ENCODE assay signal across 17 cellular contexts in the genomic region with DNA sequence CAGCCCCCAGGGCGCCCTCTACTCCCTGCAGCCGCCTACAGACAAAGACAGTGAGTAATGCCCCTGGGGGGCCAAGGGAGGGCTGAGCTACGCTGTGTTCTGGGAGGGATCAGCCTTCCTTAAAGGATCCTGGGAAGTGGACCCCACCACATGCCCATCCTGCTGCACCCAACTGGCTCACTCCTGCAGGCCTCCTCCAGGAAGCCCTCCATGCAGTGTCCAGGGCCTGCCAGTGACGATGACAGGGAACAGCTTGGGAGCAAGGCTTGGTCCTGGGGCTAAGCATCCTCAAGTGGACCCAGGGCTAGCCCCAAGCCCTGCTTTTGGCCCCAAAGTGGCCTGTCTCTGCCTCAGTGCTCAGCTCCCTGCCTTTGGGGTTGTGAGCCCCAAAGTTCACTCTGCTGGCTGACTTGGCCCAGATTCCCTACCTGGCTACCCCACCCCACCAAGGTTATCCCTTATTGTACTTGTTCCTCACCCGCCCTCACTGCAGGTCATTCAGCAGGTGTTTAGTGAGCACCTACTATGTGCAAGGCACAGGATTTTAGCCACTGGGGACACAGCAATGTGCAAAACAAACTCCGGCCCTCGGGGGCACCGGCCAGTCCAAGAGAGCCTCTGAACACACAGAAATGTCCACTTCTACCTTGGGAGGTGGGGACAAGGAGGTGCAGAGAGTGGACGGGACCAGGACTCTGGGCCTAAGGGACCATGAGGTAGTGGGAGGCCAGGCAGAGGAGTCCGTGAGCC.
A peak's percentile ranks its signal among the peaks of the same experiment; 100 is the strongest.
DNase-seq lines count a peak whose midpoint lies in the region; ATAC-seq, FAIRE-seq and TF ChIP-seq lines count a peak whose summit lies in the region.
"Had no signal": no experiment of that assay in that cellular context is flagged by ENCODE, and none has a peak within 500 bp of the region (broad histone marks: within the 10 kb centered on the region; RNA-seq: fewer than 3 reads in every experiment).

No MANE protein-coding gene starts in this region.

- peaks cover 10% of the 10 kb centered on the region for H3K27me3 Mint-ChIP-seq in HFFc6 (ENCODE audit: insufficient read depth)

- peak in 2 of 3 donors; percentile 11 to 20 for DNase-seq in right cardiac atrium
- no peak for DNase-seq in left ventricle myocardium superior
- peak; percentile 37 for DNase-seq in kidney
- DNase-seq in posterior vena cava (ENCODE audit: low spot score), result peak; percentile 46
- DNase-seq in GOT3 (lab: John Stamatoyannopoulos, UW), result no peak
- DNase-seq in HFFc6, result no peak
- DNase-seq: C1 segment of cervical spinal cord; Calu3; CD4-positive, alpha-beta T cell; DMS 273 treated with DMSO at 0.1 percent for 48 hours; IMR-90 had no signal

- H3K36me3 Mint-ChIP-seq in HFFc6 (ENCODE audit: low read depth), result no peaks in the 10 kb centered on the region

- no peaks in the 10 kb centered on the region for H3K36me3 ChIP-seq in kidney (ENCODE audit: control insufficient read depth in 1 of 2, insufficient read depth in 2 of 2, low read length in 2 of 2)

- 90% methylated on average over 10 of the region's 10 CpGs for WGBS in right cardiac atrium

- intact Hi-C loops in right cardiac atrium (cut with DNase I), result loop anchor here in 1 of 4 donors (5.0 kb wide), 1 partner anchor 727 kb away; no protein-coding TSS in a partner anchor
- intact Hi-C loops in left ventricle myocardium superior (cut with micrococcal nuclease), result no loop called here
- intact Hi-C loops in kidney (cut with DNase I), result no loop called here
- intact Hi-C loops in posterior vena cava (cut with DNase I), result loop anchor here in 1 of 2 donors (5.0 kb wide), 1 partner anchor 727 kb away; no protein-coding TSS in a partner anchor

- H3K27ac ChIP-seq in right cardiac atrium (ENCODE audit: low read length) (no peak overlapping the region), kidney (ENCODE audit: low read depth in 2 of 2, low read length in 2 of 2) (no peak overlapping the region)
- H3K27ac ChIP-seq: HL-60 had no signal

- H3K4me1 ChIP-seq in right cardiac atrium (ENCODE audit: control insufficient read depth, insufficient read depth, low read length) (no peaks in the 10 kb centered on the region), kidney (ENCODE audit: control insufficient read depth in 1 of 2, insufficient read depth in 1 of 2, low read depth in 1 of 2, low read length in 2 of 2) (no peaks in the 10 kb centered on the region)

- H3K27me3 ChIP-seq in right cardiac atrium (ENCODE audit: control insufficient read depth, insufficient read depth), result no peaks in the 10 kb centered on the region

- H3K4me3 Mint-ChIP-seq in HFFc6, result no peak overlapping the region
- H3K4me3 Mint-ChIP-seq: B cell; CD4-positive, alpha-beta T cell; GM23338; H9 had no signal

- no peaks in the 10 kb centered on the region for H3K4me1 Mint-ChIP-seq in HFFc6 (ENCODE audit: low read depth)
- H3K4me1 Mint-ChIP-seq: B cell had no signal

- no peak overlapping the region for H3K27ac Mint-ChIP-seq in HFFc6
- H3K27ac Mint-ChIP-seq: B cell; CD4-positive, alpha-beta T cell; GM23338 had no signal

- H3K9me3 ChIP-seq in right cardiac atrium (ENCODE audit: control insufficient read depth, low read length) (no peaks in the 10 kb centered on the region), kidney (ENCODE audit: control insufficient read depth in 1 of 2, low read length in 2 of 2) (no peaks in the 10 kb centered on the region)

- no peak for FAIRE-seq in kidney (lab: Jason Lieb, UNC)

- ATAC-seq in right cardiac atrium, result no peak
- no peak for ATAC-seq in left ventricle myocardium superior
- no peak for ATAC-seq in HG02870 (IDR thresholded peaks at IDR 0.05; ENCODE audit: unreplicated experiment)
- ATAC-seq in GM18858 (IDR thresholded peaks at IDR 0.05; ENCODE audit: unreplicated experiment), result no peak
- ATAC-seq: GM23338 had no signal

- TF ChIP-seq CTCF in kidney (IDR thresholded peaks at IDR 0.05; ENCODE audit: borderline replicate concordance, extremely low read depth, insufficient read depth), result no peak
- no peak for TF ChIP-seq CTCF in HFFc6 (IDR thresholded peaks at IDR 0.05)

- H3K4me3 ChIP-seq in right cardiac atrium (ENCODE audit: low read length), result no peak overlapping the region
- H3K4me3 ChIP-seq in kidney (ENCODE audit: low read length in 2 of 2), result no peak overlapping the region
- H3K4me3 ChIP-seq: GM23338 had no signal

- H3K9ac ChIP-seq in kidney (ENCODE audit: low read length in 2 of 2), result no peak overlapping the region

- H3K9me3 Mint-ChIP-seq in HFFc6, result no peaks in the 10 kb centered on the region
- H3K9me3 Mint-ChIP-seq: CD4-positive, alpha-beta T cell; GM23338; H9 had no signal

Comparison
In these comparisons a context has a peak if more than half of its experiments do, and no peak if none do; other contexts are left out.
1. DNase-seq: peak in right cardiac atrium (2 of 3), kidney (single experiment) and posterior vena cava (single experiment); none in left ventricle myocardium superior (single experiment), GOT3 (single experiment) and HFFc6 (single experiment).